ENCODE assay signal across 8 cellular contexts in genomic region chr16:56911771-56912541, GRCh38. TPM values are rescaled to one million over a fixed set of nuclear protein-coding genes. Genes with fewer than 3 reads are reported as not detected.
DNase-seq lines count a peak whose midpoint lies in the region; ATAC-seq, FAIRE-seq and TF ChIP-seq lines count a peak whose summit lies in the region.

No MANE protein-coding gene starts in this region.

- no peaks in the 10 kb centered on the region for H3K27me3 ChIP-seq in dorsolateral prefrontal cortex
- H3K27me3 ChIP-seq in neuronal stem cell (ENCODE audit: control insufficient read depth in 3 of 3, insufficient read depth in 3 of 3, low read depth in 1 of 3, low read length in 3 of 3): peaks cover 0 to 10% (median 0%) of the 10 kb centered on the region in 3 experiments

- no peaks in the 10 kb centered on the region for H3K79me1 ChIP-seq in neuronal stem cell (ENCODE audit: low read depth, low read length)

- H2BK5ac ChIP-seq in neuronal stem cell (ENCODE audit: low read length): no peak overlapping the region

- DNase-seq in AG08396 (ENCODE audit: low spot score): peak; percentile 29
- DNase-seq in HTR-8/SVneo (ENCODE audit: insufficient read length, low spot score): peak; percentile 60
- peak in 1 of 10 donors; percentile 17 for DNase-seq in dorsolateral prefrontal cortex
- DNase-seq in neuronal stem cell (ENCODE audit: low spot score): no peak
- no peak for DNase-seq in D341Med (ENCODE audit: low spot score)
- no peak for DNase-seq in DMS 273 (lab: John Stamatoyannopoulos, UW; ENCODE audit: unreplicated experiment)
- no peak for DNase-seq in activated T-cell treated with anti-CD3 and anti-CD28 coated beads for 4 hours

- TF ChIP-seq CTCF in dorsolateral prefrontal cortex (IDR thresholded peaks at IDR 0.05 in 54 of 56, conservative IDR thresholded peaks at IDR 0.05 in 2 of 56; ENCODE audit: low read depth in 1 of 56, partially characterized antibody in 56 of 56): no peak

- H4K91ac ChIP-seq in neuronal stem cell (ENCODE audit: low read depth, low read length, poor library complexity): no peak overlapping the region

- no peaks in the 10 kb centered on the region for H3K36me3 ChIP-seq in neuronal stem cell (replicated peaks in 1 of 2; ENCODE audit: control insufficient read depth in 2 of 2, insufficient read depth in 2 of 2, low read length in 2 of 2)

- H2BK120ac ChIP-seq in neuronal stem cell (ENCODE audit: low read depth, low read length): no peak overlapping the region

- no peak overlapping the region for H2BK15ac ChIP-seq in neuronal stem cell (ENCODE audit: low read length)

- H3K4me3 ChIP-seq in dorsolateral prefrontal cortex: no peak overlapping the region
- no peak overlapping the region for H3K4me3 ChIP-seq in neuronal stem cell (ENCODE audit: low read length in 2 of 2)

- peak; percentile 74 for FAIRE-seq in HTR-8/SVneo (lab: Jason Lieb, UNC)

- H3K18ac ChIP-seq in neuronal stem cell (ENCODE audit: low read length): peak overlapping the region; percentile 46

- no CpG with 5 or more reads among the region's 21 CpGs for WGBS in neuronal stem cell (ENCODE audit: extremely low coverage in 2 of 2, insufficient read length in 2 of 2, insufficient replicate concordance in 1 of 2), 2 donors

- no peak overlapping the region for H3K14ac ChIP-seq in neuronal stem cell (ENCODE audit: low read length)

- H2AK5ac ChIP-seq in neuronal stem cell (ENCODE audit: low read depth, low read length): no peak overlapping the region

- H3K9ac ChIP-seq in neuronal stem cell (ENCODE audit: low read depth, low read length, poor library complexity): no peak overlapping the region

- H2BK12ac ChIP-seq in neuronal stem cell (ENCODE audit: low read length): no peak overlapping the region

- no peak overlapping the region for H3K4ac ChIP-seq in neuronal stem cell (ENCODE audit: low read length)

- intact Hi-C loops in dorsolateral prefrontal cortex (cut with DNase I): loop anchor here in 1 of 2 donors (5.0 kb wide), 1 partner anchor 45 kb away; the partner anchor contains the start of gene SLC12A3

- H3K23ac ChIP-seq in neuronal stem cell (ENCODE audit: low read depth, low read length, poor library complexity): no peak overlapping the region

- no peak overlapping the region for H3K4me2 ChIP-seq in neuronal stem cell (ENCODE audit: insufficient read depth, low read length, poor library complexity, severe bottlenecking)

- peak; percentile 30 for ATAC-seq in GM19468 (IDR thresholded peaks at IDR 0.05; ENCODE audit: extremely low read depth, unreplicated experiment)

- no peaks in the 10 kb centered on the region for H3K9me3 ChIP-seq in neuronal stem cell (replicated peaks in 1 of 2; ENCODE audit: control insufficient read depth in 2 of 2, insufficient read depth in 1 of 2, low read depth in 1 of 2, low read length in 2 of 2)

- peaks cover 12 to 19% of the 10 kb centered on the region in 2 donors for H3K4me1 ChIP-seq in neuronal stem cell (ENCODE audit: control insufficient read depth in 2 of 2, insufficient read depth in 1 of 2, low read depth in 1 of 2, low read length in 2 of 2)

- peak overlapping the region in 46 of 59 donors; percentile 10 to 84 (median 62) for H3K27ac ChIP-seq in dorsolateral prefrontal cortex
- H3K27ac ChIP-seq in neuronal stem cell (replicated peaks; ENCODE audit: low read length): no peak overlapping the region

- peak overlapping the region; percentile 56 for H2AFZ ChIP-seq in neuronal stem cell (ENCODE audit: low read length)

- H4K8ac ChIP-seq in neuronal stem cell (ENCODE audit: low read depth, low read length): no peak overlapping the region

RNA-seq across cellular contexts. Expression of gene HERPUD1, which starts 20.0 kb away (rescaled TPM):
- 100 to 1,000 TPM in 100 of 120 experiments, 10 to 100 TPM in 20; 76.8 to 213 (median 118) TPM for total RNA-seq in dorsolateral prefrontal cortex
- 11.7 TPM for polyA plus RNA-seq in neuronal stem cell (2013, experiment 1 of 2)
- 12.1 TPM for polyA plus RNA-seq in neuronal stem cell (2013, experiment 2 of 2)

RNA-seq across cellular contexts. Expression of gene SLC12A3, which starts 46.9 kb away (rescaled TPM):
- total RNA-seq in dorsolateral prefrontal cortex: 1 to 10 TPM in 20 of 120 experiments, under 1 TPM in 80, not detected in 20; 0.10 to 3.2 (median 0.46) TPM
- polyA plus RNA-seq in neuronal stem cell (2013, experiment 1 of 2): not detected
- polyA plus RNA-seq in neuronal stem cell (2013, experiment 2 of 2): not detected

RNA-seq across cellular contexts. Expression of gene CETP, which starts 49.8 kb away (rescaled TPM):
- 1 to 10 TPM in 4 of 120 experiments, under 1 TPM in 40, not detected in 76; 0.23 to 1.6 (median 0.50) TPM for total RNA-seq in dorsolateral prefrontal cortex
- not detected for polyA plus RNA-seq in neuronal stem cell (2013, experiment 1 of 2)
- polyA plus RNA-seq in neuronal stem cell (2013, experiment 2 of 2): not detected

Comparison
In these comparisons a context has a peak if more than half of its experiments do, and no peak if none do; other contexts are left out.
1. DNase-seq: peak in AG08396 (single experiment) and HTR-8/SVneo (single experiment); none in neuronal stem cell (single experiment), D341Med (single experiment), DMS 273 (single experiment) and activated T-cell treated with anti-CD3 and anti-CD28 coated beads for 4 hours (single experiment).